In genomic region chr3:17740703-17741102, GRCh38 we compare ENCODE assay signal across 8 cellular contexts. TPM values are rescaled to one million over a fixed set of nuclear protein-coding genes. Genes with fewer than 3 reads are reported as not detected.
A peak's percentile ranks its signal among the peaks of the same experiment; 100 is the strongest.
DNase-seq lines count a peak whose midpoint lies in the region; ATAC-seq, FAIRE-seq and TF ChIP-seq lines count a peak whose summit lies in the region.

No MANE protein-coding gene starts in this region.

- H3K36me3 ChIP-seq in K562 (ENCODE audit: control insufficient read depth, insufficient read depth, low read length) (no peaks in the 10 kb centered on the region; the same call in 2 of the 3 replicates), aorta (ENCODE audit: control insufficient read depth in 1 of 2, insufficient read depth in 2 of 2, low read length in 1 of 2) (no peaks in the 10 kb centered on the region)

- H3K4me3 Mint-ChIP-seq in activated naive CD4-positive, alpha-beta T cell treated with anti-CD3 and anti-CD28 coated beads, Interleukin-2, amount 10 ng/mL, durations not matched to agents 7 days and 5 days, result peak overlapping the region; percentile 92

- BruUV-seq in K562 (replicated peaks; lab: Mats Ljungman, UMichigan), result no TSS peak

- H3K4me1 ChIP-seq in K562 (replicated peaks in 1 of 2; ENCODE audit: control insufficient read depth in 2 of 2, insufficient read depth in 2 of 2, low read length in 2 of 2), result peaks cover 16 to 33% of the 10 kb centered on the region in 2 experiments
- no peaks in the 10 kb centered on the region for H3K4me1 ChIP-seq in aorta (ENCODE audit: control insufficient read depth in 1 of 2, insufficient read depth in 2 of 2, low read length in 2 of 2)

- peak overlapping the region; percentile 93 for H2AFZ ChIP-seq in K562 (ENCODE audit: low read depth, low read length)

- TF ChIP-seq CTCF in K562 (IDR thresholded peaks at IDR 0.05 in 2 of 3, conservative IDR thresholded peaks at IDR 0.05 in 1 of 3; ENCODE audit: insufficient read depth in 2 of 3, low read depth in 1 of 3, low read length in 3 of 3), result no peak

- TF ChIP-seq EP300 in K562 (IDR thresholded peaks at IDR 0.05; ENCODE audit: low read length), result no peak

- no peak for FAIRE-seq in K562 (lab: Jason Lieb, UNC)

- H3K9me3 Mint-ChIP-seq in activated naive CD4-positive, alpha-beta T cell treated with anti-CD3 and anti-CD28 coated beads, Interleukin-2, amount 10 ng/mL, durations not matched to agents 7 days and 5 days, result no peaks in the 10 kb centered on the region

- peak overlapping the region; percentile 93 for H3K4me2 ChIP-seq in K562 (ENCODE audit: insufficient read depth, low read length)

- H3K36me3 Mint-ChIP-seq in activated naive CD4-positive, alpha-beta T cell treated with anti-CD3 and anti-CD28 coated beads, Interleukin-2, amount 10 ng/mL, durations not matched to agents 7 days and 5 days, result peaks cover 10% of the 10 kb centered on the region

- H4K20me1 ChIP-seq in K562 (replicated peaks; ENCODE audit: control insufficient read depth, insufficient read depth, low read length), result no peaks in the 10 kb centered on the region

- H3K27ac ChIP-seq in K562 (ENCODE audit: extremely low read depth, low read depth, low read length) (peak overlapping the region; percentile 93), aorta (ENCODE audit: low read depth in 1 of 2, low read length in 2 of 2) (peak overlapping the region; percentile 55 to 77)

- peak; percentile 40 for ATAC-seq in K562
- no peak for ATAC-seq in aorta (ENCODE audit: low FRiP score)

- H3K4me3 ChIP-seq in K562 (peak overlapping the region; percentile 70), aorta (ENCODE audit: low read length in 2 of 2) (no peak overlapping the region)

- 0% methylated on average over 4 of the region's 4 CpGs for WGBS in K562 (ENCODE audit: insufficient coverage, low coverage, missing lambda C conversion rate)
- 27 to 34% methylated on average over 4 of the region's 4 CpGs for WGBS in aorta, 2 donors

- no peaks in the 10 kb centered on the region for H3K27me3 ChIP-seq in K562 (ENCODE audit: control insufficient read depth in 2 of 2, insufficient read depth in 2 of 2, low read length in 2 of 2)
- H3K27me3 ChIP-seq in aorta (ENCODE audit: control insufficient read depth in 1 of 2, insufficient read depth in 2 of 2, low read length in 1 of 2), result no peaks in the 10 kb centered on the region

- H3K27ac Mint-ChIP-seq in activated naive CD4-positive, alpha-beta T cell treated with anti-CD3 and anti-CD28 coated beads, Interleukin-2, amount 10 ng/mL, durations not matched to agents 7 days and 5 days, result peak overlapping the region; percentile 95

- H3K9me3 ChIP-seq in K562 (replicated peaks; ENCODE audit: control insufficient read depth, insufficient read depth, low read depth, low read length) (no peaks in the 10 kb centered on the region), aorta (ENCODE audit: control insufficient read depth, low read length) (no peaks in the 10 kb centered on the region)

- H3K79me2 ChIP-seq in K562 (ENCODE audit: control insufficient read depth, insufficient read depth, low read length), result peaks cover 60% of the 10 kb centered on the region

- H3K27me3 Mint-ChIP-seq in activated naive CD4-positive, alpha-beta T cell treated with anti-CD3 and anti-CD28 coated beads, Interleukin-2, amount 10 ng/mL, durations not matched to agents 7 days and 5 days, result no peaks in the 10 kb centered on the region

- in situ Hi-C loops in K562 (cut with MboI), result no loop called here

- peaks cover 45% of the 10 kb centered on the region for H3K4me1 Mint-ChIP-seq in activated naive CD4-positive, alpha-beta T cell treated with anti-CD3 and anti-CD28 coated beads, Interleukin-2, amount 10 ng/mL, durations not matched to agents 7 days and 5 days

- DNase-seq in activated naive CD4-positive, alpha-beta T cell treated with anti-CD3 and anti-CD28 coated beads, Interleukin-2, amount 10 ng/mL, durations not matched to agents 7 days and 5 days, result no peak
- DNase-seq in activated naive CD4-positive, alpha-beta T cell treated with Interleukin-2 at 50 U/mL for 16 hours, result no peak
- DNase-seq in NCI-H460 (ENCODE audit: extremely low read depth, low read depth), result peak; percentile 39
- peak in 3 of 4 experiments; percentile 35 to 76 (median 59) for DNase-seq in K562 (ENCODE audit: extremely low read depth in 1 of 4, low spot score in 3 of 4)
- DNase-seq in medulla oblongata (ENCODE audit: extremely low spot score), result peak; percentile 15
- DNase-seq in aorta, result no peak
- no peak for DNase-seq in hippocampal formation (lab: John Stamatoyannopoulos, UW)
- no peak for DNase-seq in stimulated activated CD4-positive, alpha-beta T cell treated with anti-CD3 and anti-CD28 coated beads, Interleukin-15, amount 100 ng/mL, for 24 hours

- CTCF ChIA-PET in activated naive CD4-positive, alpha-beta T cell treated with anti-CD3 and anti-CD28 coated beads, Interleukin-2, amount 10 ng/mL, durations not matched to agents 7 days and 5 days (lab: Charles Lee), result interaction anchor here (0.9 to 1.0 kb wide), 2 partner anchors 95 to 101 kb away, joined by 3 read pairs; no protein-coding TSS in a partner anchor
- CTCF ChIA-PET in K562 (lab: Yijun Ruan, JAX; ENCODE audit: low intra/inter-chr PET ratio), result no interaction called here

- TF ChIP-seq POLR2A in K562 (conservative IDR thresholded peaks at IDR 0.05), result peak; percentile 47

- POLR2A ChIA-PET in K562 (lab: Yijun Ruan, JAX), result interaction anchor here (3.0 kb wide), 1 partner anchor 10 kb away, joined by 16 read pairs; no protein-coding TSS in a partner anchor

- no peaks in the 10 kb centered on the region for H3K9me1 ChIP-seq in K562 (ENCODE audit: control insufficient read depth, insufficient read depth, low read length)

- H3K9ac ChIP-seq in K562 (ENCODE audit: insufficient read depth in 1 of 2, low read depth in 2 of 2, low read length in 2 of 2), result peak overlapping the region; percentile 85 to 90

- intact Hi-C loops in K562 (cut with micrococcal nuclease), result loop anchor here (2.0 to 5.0 kb wide), 4 partner anchors 96 to 298 kb away; no protein-coding TSS in a partner anchor
- intact Hi-C loops in aorta (cut with DNase I), result loop anchor here (5.0 kb wide), 2 partner anchors 98 to 103 kb away; no protein-coding TSS in a partner anchor

- no peak for TF ChIP-seq RAD21 in K562 (CRISPR knock-in tag; conservative IDR thresholded peaks at IDR 0.05 in 1 of 2, IDR thresholded peaks at IDR 0.05 in 1 of 2)

TF ChIP-seq in K562, 482 proteins besides CTCF, POLR2A, EP300 and RAD21 (continues in another document):
- TF ChIP-seq TCF7L2 (IDR thresholded peaks at IDR 0.05; ENCODE audit: low read depth, low read length) (no peak), THAP7 (CRISPR knock-in tag; IDR thresholded peaks at IDR 0.05) (no peak), ATF3 (IDR thresholded peaks at IDR 0.05) (peak; percentile 73), ATF3 (CRISPR knock-in tag; conservative IDR thresholded peaks at IDR 0.05) (no peak), GTF2B (IDR thresholded peaks at IDR 0.05; ENCODE audit: extremely low read depth, insufficient read length) (peak; percentile 24), NBN (IDR thresholded peaks at IDR 0.05; ENCODE audit: low read depth) (peak; percentile 19; the same call in 1 of the 2 replicates), SREBF2 (CRISPR knock-in tag; IDR thresholded peaks at IDR 0.05) (no peak)

RNA-seq across cellular contexts. Expression of gene TBC1D5, which starts 1.7 kb away (rescaled TPM):
- total RNA-seq in NCI-H460 (2014; rRNA removed; shearing (Covaris generic)), result 43.1 and 48.7 TPM in 2 replicates
- 9.2 and 24.4 TPM in 2 replicates for polyA plus RNA-seq in NCI-H460 (2014; cell fraction: nucleus; rRNA removed)
- total RNA-seq in K562 (2011; cell fraction: chromatin; rRNA removed; ENCODE audit: low replicate concordance), result 37.2 and 85.0 TPM in 2 replicates
- total RNA-seq in K562 (2011; cell fraction: nucleolus; rRNA removed), result 19.2 and 21.7 TPM in 2 replicates
- total RNA-seq in K562 (2011; cell fraction: nucleoplasm; rRNA removed), result 36.4 and 46.8 TPM in 2 replicates
- total RNA-seq in K562 (2014; rRNA removed), result 26.5 and 27.0 TPM in 2 replicates
- 36.0 and 36.4 TPM in 2 replicates for total RNA-seq in K562 (2014; rRNA removed; fragmentation: Illumina TruSeq; extraction: Trizol)
- 36.6 and 38.1 TPM in 2 replicates for total RNA-seq in K562 (2015; rRNA removed; fragmentation: Illumina TruSeq; extraction: Trizol)
- 25.6 and 28.9 TPM in 2 replicates for total RNA-seq in K562 (2021)
- 28.0 and 31.8 TPM in 2 replicates for polyA plus RNA-seq in K562 (2011; rRNA removed)
- polyA plus RNA-seq in K562 (2011; cell fraction: cytosol; rRNA removed), result 16.9 and 21.2 TPM in 2 replicates
- 15.1 and 18.6 TPM in 2 replicates for polyA plus RNA-seq in K562 (2011; cell fraction: nucleus; rRNA removed)
- polyA plus RNA-seq in K562 (2012), result 15.9 and 23.7 TPM in 2 replicates
- 21.8 and 24.2 TPM in 2 replicates for polyA plus RNA-seq in K562 (2014; fragmentation: Illumina TruSeq; extraction: Trizol)
- 1 to 10 TPM; 2.9 to 5.1 TPM for polyA plus RNA-seq in K562 (2014; fragmentation: Nextera tagmentation; extraction: Ambion mirVana)
- polyA plus RNA-seq in K562 (2014; rRNA removed), result 13.5 and 19.8 TPM in 2 replicates
- 68.1 and 87.9 TPM in 2 replicates for polyA minus RNA-seq in K562 (2011; rRNA and poly(A)+ RNA removed)
- 33.6 and 38.9 TPM in 2 replicates for polyA minus RNA-seq in K562 (2011; cell fraction: cytosol; rRNA and poly(A)+ RNA removed)
- polyA minus RNA-seq in K562 (2011; cell fraction: nucleus; rRNA and poly(A)+ RNA removed), result 35.9 and 61.5 TPM in 2 replicates
- 10 to 100 TPM; 52.2 to 75.5 TPM for total RNA-seq in aorta
- 10 to 100 TPM; 11.8 to 16.8 TPM for polyA plus RNA-seq in aorta

Comparison
In these comparisons a context has a peak if more than half of its experiments do, and no peak if none do; other contexts are left out.
1. DNase-seq: peak in NCI-H460 (single experiment), K562 (3 of 4) and medulla oblongata (single experiment); none in activated naive CD4-positive, alpha-beta T cell treated with anti-CD3 and anti-CD28 coated beads, Interleukin-2, amount 10 ng/mL, durations not matched to agents 7 days and 5 days (single experiment), activated naive CD4-positive, alpha-beta T cell treated with Interleukin-2 at 50 U/mL for 16 hours (single experiment), aorta (0 of 2), hippocampal formation (0 of 2) and stimulated activated CD4-positive, alpha-beta T cell treated with anti-CD3 and anti-CD28 coated beads, Interleukin-15, amount 100 ng/mL, for 24 hours (single experiment).